Comparison of ENCODE assay signal across 9 cellular contexts in genomic region chr3:33047842-33048834, GRCh38. TPM values are rescaled to one million over a fixed set of nuclear protein-coding genes. Genes with fewer than 3 reads are reported as not detected.
A peak's percentile ranks its signal among the peaks of the same experiment; 100 is the strongest.
DNase-seq lines count a peak whose midpoint lies in the region; ATAC-seq and TF ChIP-seq lines count a peak whose summit lies in the region.
"Had no signal": no experiment of that assay in that cellular context is flagged by ENCODE, and none has a peak within 500 bp of the region (broad histone marks: within the 10 kb centered on the region; RNA-seq: fewer than 3 reads in every experiment).

No MANE protein-coding gene starts in this region.

- H3K4me3 Mint-ChIP-seq in activated CD4-positive, alpha-beta T cell treated with anti-CD3 and anti-CD28 coated beads, Interleukin-2, amount 10 ng/mL, durations not matched to agents 24 days and 14 days = peak overlapping the region; percentile 78
- H3K4me3 Mint-ChIP-seq in naive B cell = peak overlapping the region in 7 of 8 donors; percentile 49 to 89 (median 72)
- H3K4me3 Mint-ChIP-seq: brain had no signal

- H3K9me3 Mint-ChIP-seq in activated CD4-positive, alpha-beta T cell treated with anti-CD3 and anti-CD28 coated beads, Interleukin-2, amount 10 ng/mL, durations not matched to agents 24 days and 14 days = peaks cover 3% of the 10 kb centered on the region
- no peaks in the 10 kb centered on the region for H3K9me3 Mint-ChIP-seq in naive B cell
- H3K9me3 Mint-ChIP-seq: brain had no signal

- ATAC-seq in GM18907 (IDR thresholded peaks at IDR 0.05; ENCODE audit: unreplicated experiment) (peak; percentile 57), HG02938 (IDR thresholded peaks at IDR 0.05; ENCODE audit: unreplicated experiment) (peak; percentile 62), naive B cell (ENCODE audit: low read depth in 2 of 2) (peak; percentile 75 to 80), HG03139 (IDR thresholded peaks at IDR 0.05; ENCODE audit: unreplicated experiment) (no peak)

- peak overlapping the region; percentile 97 for H3K27ac Mint-ChIP-seq in activated CD4-positive, alpha-beta T cell treated with anti-CD3 and anti-CD28 coated beads, Interleukin-2, amount 10 ng/mL, durations not matched to agents 24 days and 14 days
- H3K27ac Mint-ChIP-seq in naive B cell = peak overlapping the region; percentile 45 to 97 (median 86)
- H3K27ac Mint-ChIP-seq: brain had no signal

- H3K27me3 Mint-ChIP-seq in activated CD4-positive, alpha-beta T cell treated with anti-CD3 and anti-CD28 coated beads, Interleukin-2, amount 10 ng/mL, durations not matched to agents 24 days and 14 days = no peaks in the 10 kb centered on the region
- H3K27me3 Mint-ChIP-seq in naive B cell = no peaks in the 10 kb centered on the region
- H3K27me3 Mint-ChIP-seq: brain had no signal

- in situ Hi-C loops in GM13977 (cut with MboI; ENCODE audit: low pct_unique_long_range_greater_than_20kb, low sequenced_read_pairs, unreplicated experiment) = no loop called here

- intact Hi-C loops in activated CD4-positive, alpha-beta T cell treated with anti-CD3 and anti-CD28 coated beads, Interleukin-2, amount 10 ng/mL, durations not matched to agents 24 days and 14 days (cut with micrococcal nuclease) = loop anchor here (1.0 kb wide), 1 partner anchor 18 kb away; no protein-coding TSS in a partner anchor

- peak; percentile 91 for DNase-seq in activated CD4-positive, alpha-beta T cell treated with anti-CD3 and anti-CD28 coated beads, Interleukin-2, amount 10 ng/mL, durations not matched to agents 24 days and 14 days
- DNase-seq in naive B cell (peak; percentile 31), GM13977 (ENCODE audit: low spot score) (no peak), HCEC 1CT (no peak), AG08396 (ENCODE audit: low spot score) (no peak)

- peaks cover 68% of the 10 kb centered on the region for H3K4me1 Mint-ChIP-seq in activated CD4-positive, alpha-beta T cell treated with anti-CD3 and anti-CD28 coated beads, Interleukin-2, amount 10 ng/mL, durations not matched to agents 24 days and 14 days
- H3K4me1 Mint-ChIP-seq in naive B cell = peaks cover 40 to 68% (median 50%) of the 10 kb centered on the region in 3 donors
- H3K4me1 Mint-ChIP-seq: brain had no signal

- H3K36me3 Mint-ChIP-seq in activated CD4-positive, alpha-beta T cell treated with anti-CD3 and anti-CD28 coated beads, Interleukin-2, amount 10 ng/mL, durations not matched to agents 24 days and 14 days (ENCODE audit: low read depth) = peaks cover 61% of the 10 kb centered on the region
- peaks cover 7 to 23% of the 10 kb centered on the region in 2 donors for H3K36me3 Mint-ChIP-seq in naive B cell

- no peak for TF ChIP-seq CTCF in GM13977 (IDR thresholded peaks at IDR 0.05; ENCODE audit: extremely low read depth, insufficient read depth, missing control alignments)

RNA-seq across cellular contexts. Expression of gene GLB1, which starts 48.8 kb away (rescaled TPM):
- 47.4 and 51.4 TPM in 2 replicates for total RNA-seq in activated CD4-positive, alpha-beta T cell treated with anti-CD3 and anti-CD28 coated beads, Interleukin-2, amount 10 ng/mL, durations not matched to agents 24 days and 14 days
- 10 to 100 TPM; 32.6 to 42.8 (median 39.9) TPM for polyA plus RNA-seq in naive B cell (ENCODE audit: low read depth in 6 of 6)

RNA-seq across cellular contexts. Expression of gene TMPPE, which starts 48.8 kb away (rescaled TPM):
- 14.0 and 15.5 TPM in 2 replicates for total RNA-seq in activated CD4-positive, alpha-beta T cell treated with anti-CD3 and anti-CD28 coated beads, Interleukin-2, amount 10 ng/mL, durations not matched to agents 24 days and 14 days
- polyA plus RNA-seq in naive B cell (ENCODE audit: low read depth in 6 of 6) = 1 to 10 TPM in 4 of 6 donors, under 1 TPM in 1, not detected in 1; 0.50 to 2.0 (median 1.5) TPM

Comparison
In these comparisons a context has a peak if more than half of its experiments do, and no peak if none do; other contexts are left out.
1. DNase-seq: peak in activated CD4-positive, alpha-beta T cell treated with anti-CD3 and anti-CD28 coated beads, Interleukin-2, amount 10 ng/mL, durations not matched to agents 24 days and 14 days (single experiment) and naive B cell (single experiment); none in GM13977 (single experiment), HCEC 1CT (single experiment) and AG08396 (single experiment).